ENCODE assay signal across 18 cellular contexts in the genomic region with DNA sequence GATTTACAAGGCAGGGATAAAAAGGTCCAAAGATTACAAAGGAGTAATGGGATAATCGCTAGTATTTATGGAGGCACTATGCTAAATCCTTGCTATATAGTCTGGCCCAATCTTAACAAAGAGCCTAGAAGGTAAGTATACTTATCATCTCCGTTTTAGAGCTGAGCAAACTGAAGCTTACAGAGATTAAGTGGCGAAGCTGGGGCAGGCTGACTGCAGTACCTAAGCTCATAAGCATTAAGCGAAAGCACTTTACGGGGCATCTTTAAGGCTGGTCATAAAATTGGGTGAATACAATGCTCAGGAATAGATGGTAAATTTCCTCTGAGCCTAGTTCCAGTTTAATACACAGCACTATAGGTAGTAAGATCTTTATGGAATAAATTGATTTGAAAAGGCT. TPM values are rescaled to one million over a fixed set of nuclear protein-coding genes. Genes with fewer than 3 reads are reported as not detected.
"Had no signal": no experiment of that assay in that cellular context is flagged by ENCODE, and none has a peak within 500 bp of the region (broad histone marks: within the 10 kb centered on the region; RNA-seq: fewer than 3 reads in every experiment).

No MANE protein-coding gene starts in this region.

- DNase-seq: activated CD4-positive, alpha-beta T cell treated with anti-CD3 and anti-CD28 coated beads, Interleukin-2, amount 50 U/mL, for 1 hour; activated CD8-positive, alpha-beta memory T cell treated with anti-CD3 and anti-CD28 coated beads, Interleukin-2, amount 50 U/mL, for 48 hours; activated effector memory CD4-positive, alpha-beta T cell treated with anti-CD3 and anti-CD28 coated beads, Interleukin-2, amount 50 U/mL, for 16 hours; activated naive CD4-positive, alpha-beta T cell treated with anti-CD3 and anti-CD28 coated beads, Interleukin-2, amount 50 U/mL, for 16 hours; activated T-cell treated with anti-CD3 and anti-CD28 coated beads, Interleukin-2, amount 50 U/mL, for 72 hours; cortex of kidney; effector CD4-positive, alpha-beta T cell; gastrocnemius medialis; head of caudate nucleus; mesenchymal stem cell; naive thymus-derived CD4-positive, alpha-beta T cell; ovary; stimulated activated CD4-positive, alpha-beta T cell treated with anti-CD3 and anti-CD28 coated beads, Interleukin-4, amount 100 ng/mL, for 24 hours; stomach; T-helper 9 cell; trophoblast cell had no signal

- H3K27ac ChIP-seq: ascending aorta, gastrocnemius medialis, ovary, stomach, vagina had no signal

- H3K27me3 ChIP-seq: ascending aorta, gastrocnemius medialis, ovary, stomach, vagina had no signal

- H3K9me3 ChIP-seq: ascending aorta, gastrocnemius medialis, ovary, vagina had no signal

- H3K4me3 ChIP-seq: ascending aorta, gastrocnemius medialis, ovary, stomach, vagina had no signal

- H3K36me3 ChIP-seq: ascending aorta, gastrocnemius medialis, ovary, stomach, vagina had no signal

- H3K4me1 ChIP-seq: ascending aorta, stomach, vagina had no signal

RNA-seq across cellular contexts. Expression of a gene that starts 30.0 kb away (rescaled TPM):
- total RNA-seq: activated T-cell treated with anti-CD3 and anti-CD28 coated beads, Interleukin-2, amount 50 U/mL, for 72 hours had no signal
- polyA plus RNA-seq: naive thymus-derived CD4-positive, alpha-beta T cell had no signal
